9 cellular contexts compared by ENCODE assay signal in the genomic region with DNA sequence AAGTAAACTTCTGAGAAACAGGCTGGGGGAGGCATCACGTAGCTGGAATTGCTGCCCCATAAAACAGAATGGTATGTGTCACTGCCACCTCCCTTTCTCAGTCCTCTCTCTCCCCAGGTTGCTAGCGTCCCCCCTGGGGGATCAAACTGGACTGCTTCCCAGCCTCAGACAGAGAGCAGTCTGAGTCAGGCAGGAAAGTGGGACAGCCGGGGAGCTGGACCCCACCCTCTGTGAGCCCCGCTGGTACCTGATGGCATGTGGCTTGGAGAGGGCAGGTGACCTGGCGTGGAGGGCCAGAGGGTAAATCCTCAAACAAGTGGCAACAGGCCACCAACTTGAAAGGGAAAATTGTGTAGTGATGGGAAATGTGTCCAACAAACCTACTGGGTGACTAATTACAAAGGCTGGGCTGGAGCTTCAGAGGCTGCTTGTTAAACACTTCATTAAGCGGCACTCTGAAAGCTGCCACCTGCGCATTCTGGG. TPM values are rescaled to one million over a fixed set of nuclear protein-coding genes. Genes with fewer than 3 reads are reported as not detected.
DNase-seq lines count a peak whose midpoint lies in the region; ATAC-seq and TF ChIP-seq lines count a peak whose summit lies in the region.
"Had no signal": no experiment of that assay in that cellular context is flagged by ENCODE, and none has a peak within 500 bp of the region (broad histone marks: within the 10 kb centered on the region; RNA-seq: fewer than 3 reads in every experiment).

No MANE protein-coding gene starts in this region.

- intact Hi-C loops in Panc1 (cut with micrococcal nuclease; ENCODE audit: unreplicated experiment) (no loop called here), esophagus squamous epithelium (cut with DNase I) (no loop called here), left ventricle myocardium superior (cut with micrococcal nuclease) (no loop called here)

- CTCF ChIA-PET in Panc1 (lab: Charles Lee): interaction anchor here (0.7 kb wide), 1 partner anchor 19 kb away, joined by 3 read pairs; no protein-coding TSS in a partner anchor

- H3K23me2 ChIP-seq in H9 (ENCODE audit: insufficient read length, low read depth, low read length, poor library complexity, severe bottlenecking): peaks cover 4% of the 10 kb centered on the region

- H3K4me1 ChIP-seq in H9 (ENCODE audit: insufficient read depth, low read length) (no peaks in the 10 kb centered on the region; the same call in 1 of the 2 replicates), Panc1 (ENCODE audit: control insufficient read depth, insufficient read depth, low read length) (peaks cover 18% of the 10 kb centered on the region), esophagus squamous epithelium (peaks cover 16 to 83% (median 32%) of the 10 kb centered on the region in 3 donors), smooth muscle cell (ENCODE audit: low read depth) (peaks cover 12% of the 10 kb centered on the region)

- no peak overlapping the region for H2BK15ac ChIP-seq in H9 (ENCODE audit: low read depth, low read length)

- H4K5ac ChIP-seq in H9 (ENCODE audit: insufficient read length, low read depth, low read length): no peak overlapping the region

- H4K91ac ChIP-seq in H9 (ENCODE audit: insufficient read length, low read depth, low read length): no peak overlapping the region

- POLR2A ChIA-PET in Panc1 (lab: Charles Lee): interaction anchor here (0.6 to 0.8 kb wide), 2 partner anchors 101 to 272 kb away, joined by 3 to 11 read pairs; no protein-coding TSS in a partner anchor

- no peak overlapping the region for H2BK120ac ChIP-seq in H9 (ENCODE audit: low read depth, low read length, poor library complexity, severe bottlenecking)

- H3K27ac ChIP-seq in H9 (ENCODE audit: insufficient read length, low read depth, low read length) (no peak overlapping the region), Panc1 (ENCODE audit: low read length) (peak overlapping the region; percentile 94), esophagus squamous epithelium (peak overlapping the region; percentile 91 to 100 (median 98)), smooth muscle cell (ENCODE audit: low read depth) (peak overlapping the region; percentile 78)

- H4K20me1 ChIP-seq in H9 (ENCODE audit: control insufficient read depth, insufficient read depth, insufficient read length) (no peaks in the 10 kb centered on the region), smooth muscle cell (ENCODE audit: low read depth) (no peaks in the 10 kb centered on the region)

- in situ Hi-C loops in Panc1 (cut with HindIII; ENCODE audit: low pct_unique_long_range_greater_than_20kb, low sequenced_read_pairs): no loop called here

- DNase-seq in H9: no peak
- no peak for DNase-seq in Panc1 (ENCODE audit: low read depth, low spot score)
- no peak for DNase-seq in esophagus squamous epithelium (lab: John Stamatoyannopoulos, UW)
- no peak for DNase-seq in smooth muscle cell (lab: John Stamatoyannopoulos, UW; ENCODE audit: unreplicated experiment)
- no peak for DNase-seq in iPS-NIHi11 (ENCODE audit: low spot score)
- no peak for DNase-seq in left ventricle myocardium superior

- peak in 1 of 4 donors; percentile 16 for TF ChIP-seq POLR2A in esophagus squamous epithelium (IDR thresholded peaks at IDR 0.05)

- no peak for ATAC-seq in Panc1
- no peak for ATAC-seq in SK-N-SH treated with all-trans-retinoic acid at 6 μM for 48 hours
- ATAC-seq in left ventricle myocardium superior: no peak

- H3K23ac ChIP-seq in H9 (ENCODE audit: insufficient read length, low read depth, low read length): no peak overlapping the region

- H3K4me2 ChIP-seq in H9 (ENCODE audit: insufficient read depth, insufficient read length, low read length) (no peak overlapping the region), smooth muscle cell (no peak overlapping the region)

- no peaks in the 10 kb centered on the region for H3K9me3 Mint-ChIP-seq in H9

- no CpG with 5 or more reads among the region's 7 CpGs for WGBS in H9 (ENCODE audit: extremely low coverage, insufficient read length, low lambda C conversion rate)
- WGBS in esophagus squamous epithelium, 2 donors: 53 to 54% methylated on average over 6 to 7 of the region's 7 CpGs
- 83% methylated on average over 7 of the region's 7 CpGs for WGBS in smooth muscle cell (ENCODE audit: low lambda C conversion rate)

- no peak overlapping the region for H3K18ac ChIP-seq in H9 (ENCODE audit: insufficient read length, low read depth, low read length)

- H3K4ac ChIP-seq in H9 (ENCODE audit: low read depth, low read length): no peak overlapping the region

- no peak overlapping the region for H3K4me3 Mint-ChIP-seq in H9

- H3K56ac ChIP-seq in H9 (ENCODE audit: insufficient read length, low read depth, low read length): no peak overlapping the region

- no peaks in the 10 kb centered on the region for H3K79me1 ChIP-seq in H9 (ENCODE audit: insufficient read depth, low read depth, low read length, poor library complexity, severe bottlenecking)

- H2AFZ ChIP-seq in H9 (ENCODE audit: low read length): no peak overlapping the region
- no peak overlapping the region for H2AFZ ChIP-seq in smooth muscle cell (ENCODE audit: low read depth)

- no peak overlapping the region for H3T11ph ChIP-seq in H9 (ENCODE audit: low read length)

- H3K36me3 ChIP-seq in Panc1 (ENCODE audit: control insufficient read depth, insufficient read depth, low read length) (no peaks in the 10 kb centered on the region; the same call in 1 of the 2 replicates), esophagus squamous epithelium (no peaks in the 10 kb centered on the region), smooth muscle cell (ENCODE audit: low read depth) (no peaks in the 10 kb centered on the region)

- H3K27me3 Mint-ChIP-seq in H9 (ENCODE audit: low read depth): peaks cover 20% of the 10 kb centered on the region

- H3K27ac Mint-ChIP-seq in H9: peak overlapping the region in 2 of 3 experiments; percentile 1 to 44; a peak in 1 of 7 replicates

- H2BK12ac ChIP-seq in H9 (ENCODE audit: insufficient read length, low read depth, low read length): no peak overlapping the region

- no peak overlapping the region for H2AK5ac ChIP-seq in H9 (ENCODE audit: insufficient read length, low read length)

- H2BK5ac ChIP-seq in H9 (ENCODE audit: insufficient read length, low read length): no peak overlapping the region

- H3K27me3 ChIP-seq in H9 (ENCODE audit: insufficient read depth, low read length) (no peaks in the 10 kb centered on the region; the same call in 1 of the 2 replicates), Panc1 (ENCODE audit: control insufficient read depth, insufficient read depth, low read length) (no peaks in the 10 kb centered on the region), esophagus squamous epithelium (no peaks in the 10 kb centered on the region), smooth muscle cell (ENCODE audit: low read depth) (no peaks in the 10 kb centered on the region)

- H4K8ac ChIP-seq in H9 (replicated peaks; ENCODE audit: insufficient read length, low read depth, low read length): no peak overlapping the region

- BruUV-seq in Panc1 (replicated peaks; lab: Mats Ljungman, UMichigan): no TSS peak

- peaks cover 36 to 37% of the 10 kb centered on the region in 2 experiments for H3K4me1 Mint-ChIP-seq in H9

- H3K14ac ChIP-seq in H9 (ENCODE audit: insufficient read depth, low read length): no peak overlapping the region

- no peaks in the 10 kb centered on the region for H3K79me2 ChIP-seq in H9 (ENCODE audit: insufficient read depth, low read length)
- no peaks in the 10 kb centered on the region for H3K79me2 ChIP-seq in smooth muscle cell (ENCODE audit: low read depth)

- no peak overlapping the region for H3K9ac ChIP-seq in H9 (ENCODE audit: extremely low read depth, insufficient read length, low read length)
- peak overlapping the region; percentile 4 for H3K9ac ChIP-seq in smooth muscle cell (ENCODE audit: low read depth)

- no peaks in the 10 kb centered on the region for H3K9me3 ChIP-seq in H9 (ENCODE audit: control insufficient read depth, low read depth, low read length)
- no peaks in the 10 kb centered on the region for H3K9me3 ChIP-seq in Panc1 (ENCODE audit: control insufficient read depth, insufficient read depth, low read depth, low read length)
- H3K9me3 ChIP-seq in esophagus squamous epithelium: no peaks in the 10 kb centered on the region
- no peaks in the 10 kb centered on the region for H3K9me3 ChIP-seq in smooth muscle cell (replicated peaks; ENCODE audit: low read depth)

- no peaks in the 10 kb centered on the region for H3K36me3 Mint-ChIP-seq in H9 (ENCODE audit: insufficient read depth in 1 of 3, low read depth in 3 of 3)

- no peak overlapping the region for H2BK20ac ChIP-seq in H9 (ENCODE audit: low read depth, low read length, poor library complexity, severe bottlenecking)

- TF ChIP-seq CTCF in H9 (conservative IDR thresholded peaks at IDR 0.05) (no peak), Panc1 (IDR thresholded peaks at IDR 0.05) (no peak), esophagus squamous epithelium (IDR thresholded peaks at IDR 0.05) (no peak), smooth muscle cell (IDR thresholded peaks at IDR 0.05; ENCODE audit: borderline replicate concordance, insufficient read depth, poor library complexity, severe bottlenecking) (no peak)

- no peaks in the 10 kb centered on the region for H3F3A ChIP-seq in smooth muscle cell (ENCODE audit: low read depth)

- H3K4me3 ChIP-seq in Panc1 (ENCODE audit: low read depth in 2 of 2, low read length in 2 of 2) (no peak overlapping the region), esophagus squamous epithelium (peak overlapping the region; percentile 4 to 57 (median 10)), smooth muscle cell (no peak overlapping the region)

RNA-seq across cellular contexts. Expression of a gene that starts 1.0 kb away (rescaled TPM):
- total RNA-seq in H9 (2021) (3.8 and 4.3 TPM in 2 replicates), Panc1 (2021; ENCODE audit: unreplicated experiment) (188 TPM), esophagus squamous epithelium (1,000 to 10,000 TPM; 1,060 to 2,609 (median 1,818) TPM), smooth muscle cell (62.8 and 110 TPM in 2 replicates), left ventricle myocardium superior (not detected)
- 353 TPM for polyA plus RNA-seq in Panc1 (2012; ENCODE audit: insufficient read length)
- polyA plus RNA-seq in smooth muscle cell: 112 and 320 TPM in 2 replicates
- total RNA-seq: SK-MEL-5 had no signal

RNA-seq across cellular contexts. Expression of a gene that starts 28.2 kb away (rescaled TPM):
- 44.3 and 47.8 TPM in 2 replicates for total RNA-seq in H9 (2021)
- total RNA-seq in Panc1 (2021; ENCODE audit: unreplicated experiment): 41.9 TPM
- 51.1 TPM for polyA plus RNA-seq in Panc1 (2012; ENCODE audit: insufficient read length)
- 10 to 100 TPM in 2 of 4 donors, 1 to 10 TPM in 2; 4.9 to 10.8 (median 9.4) TPM for total RNA-seq in esophagus squamous epithelium
- total RNA-seq in smooth muscle cell: 7.3 and 13.3 TPM in 2 replicates
- polyA plus RNA-seq in smooth muscle cell: 29.4 and 36.3 TPM in 2 replicates
- total RNA-seq in left ventricle myocardium superior: 16.4 TPM

RNA-seq across cellular contexts. Expression of a gene that starts 35.4 kb away (rescaled TPM):
- 33.1 and 38.9 TPM in 2 replicates for total RNA-seq in H9 (2021)
- 45.4 TPM for total RNA-seq in Panc1 (2021; ENCODE audit: unreplicated experiment)
- 66.3 TPM for polyA plus RNA-seq in Panc1 (2012; ENCODE audit: insufficient read length)
- total RNA-seq in esophagus squamous epithelium: 10 to 100 TPM; 24.5 to 34.4 (median 29.4) TPM
- 16.7 and 52.5 TPM in 2 replicates for total RNA-seq in smooth muscle cell
- 20.3 and 20.8 TPM in 2 replicates for polyA plus RNA-seq in smooth muscle cell
- total RNA-seq in left ventricle myocardium superior: 18.1 TPM

RNA-seq across cellular contexts. Expression of a gene that starts 38.3 kb away (rescaled TPM):
- total RNA-seq in H9 (2021) (19.4 and 21.2 TPM in 2 replicates), Panc1 (2021; ENCODE audit: unreplicated experiment) (29.7 TPM), esophagus squamous epithelium (10 to 100 TPM in 1 of 4 donors, 1 to 10 TPM in 3; 6.9 to 11.2 (median 7.6) TPM), smooth muscle cell (5.6 and 7.1 TPM in 2 replicates), left ventricle myocardium superior (10.2 TPM)
- polyA plus RNA-seq in Panc1 (2012; ENCODE audit: insufficient read length): 32.1 TPM
- polyA plus RNA-seq in smooth muscle cell: 17.4 and 23.6 TPM in 2 replicates

RNA-seq across cellular contexts. Expression of a gene that starts 51.8 kb away (rescaled TPM):
- total RNA-seq in H9 (2021) (not detected in 2 replicates), Panc1 (2021; ENCODE audit: unreplicated experiment) (5.2 TPM), esophagus squamous epithelium (not detected), smooth muscle cell (not detected in 2 replicates), left ventricle myocardium superior (5.3 TPM)
- polyA plus RNA-seq in Panc1 (2012; ENCODE audit: insufficient read length): 19.3 TPM
- polyA plus RNA-seq in smooth muscle cell: not detected in 2 replicates
- total RNA-seq: fibroblast of villous mesenchyme, SK-MEL-5 had no signal

Comparison
In these comparisons a context has a peak if more than half of its experiments do, and no peak if none do; other contexts are left out.
1. H3K4me3 ChIP-seq: peak in esophagus squamous epithelium (4 of 4); none in Panc1 (0 of 2) and smooth muscle cell (single experiment).
2. RNA of a gene that starts 1.0 kb away (total RNA-seq): 1,060 to 2,609 TPM in esophagus squamous epithelium, 188 TPM in Panc1 (single experiment) and 62.8 to 110 TPM in smooth muscle cell; 3.8 to 4.3 TPM in H9 and not detected in left ventricle myocardium superior (single experiment); every median in the first group is over 10 times any median in the second.